In genomic region chr11:110295086-110295485, GRCh38 we compare ENCODE assay signal across 9 cellular contexts. TPM values are rescaled to one million over a fixed set of nuclear protein-coding genes. Genes with fewer than 3 reads are reported as not detected.
DNase-seq lines count a peak whose midpoint lies in the region; ATAC-seq, FAIRE-seq and TF ChIP-seq lines count a peak whose summit lies in the region.
"Had no signal": no experiment of that assay in that cellular context is flagged by ENCODE, and none has a peak within 500 bp of the region (broad histone marks: within the 10 kb centered on the region; RNA-seq: fewer than 3 reads in every experiment).

No MANE protein-coding gene starts in this region.

- peak overlapping the region; percentile 8 to 96 (median 94) for H3K9ac ChIP-seq in skeletal muscle tissue (ENCODE audit: low read depth in 1 of 3, low read length in 3 of 3)

- no peak for TF ChIP-seq CTCF in VCaP (conservative IDR thresholded peaks at IDR 0.05)

- H3K36me3 ChIP-seq in HAP-1 (replicated peaks) (no peaks in the 10 kb centered on the region), skeletal muscle tissue (ENCODE audit: control insufficient read depth in 3 of 3, insufficient read depth in 3 of 3, low read length in 3 of 3) (peaks cover 0 to 2% (median 0%) of the 10 kb centered on the region in 3 donors)

- peak; percentile 79 for FAIRE-seq in frontal cortex (lab: Jason Lieb, UNC)

- peak overlapping the region; percentile 80 for H3K4me3 ChIP-seq in HAP-1
- H3K4me3 ChIP-seq in skeletal muscle tissue (ENCODE audit: low read length in 3 of 3): peak overlapping the region; percentile 83 to 84 (median 83)

- 0 out of 2 replicates have a peak, but pooled peaks cover 2% of the 10 kb centered on the region for H3K9me3 ChIP-seq in HAP-1
- no peaks in the 10 kb centered on the region for H3K9me3 ChIP-seq in skeletal muscle tissue (ENCODE audit: control insufficient read depth in 3 of 3, low read length in 3 of 3)

- no peak for ATAC-seq in HG03095 (IDR thresholded peaks at IDR 0.05; ENCODE audit: unreplicated experiment)

- H3K4me1 ChIP-seq in HAP-1: peaks cover 20% of the 10 kb centered on the region
- peaks cover 16 to 21% (median 17%) of the 10 kb centered on the region in 3 donors for H3K4me1 ChIP-seq in skeletal muscle tissue (ENCODE audit: control insufficient read depth in 3 of 3, insufficient read depth in 3 of 3, low read length in 3 of 3)

- no peaks in the 10 kb centered on the region for H3K27me3 ChIP-seq in HAP-1 (ENCODE audit: low read depth)
- no peaks in the 10 kb centered on the region for H3K27me3 ChIP-seq in skeletal muscle tissue (ENCODE audit: control insufficient read depth in 3 of 3, insufficient read depth in 3 of 3, low read length in 3 of 3)

- no peak for DNase-seq in HAP-1 (ENCODE audit: low spot score in 2 of 2)
- DNase-seq in frontal cortex (ENCODE audit: low spot score in 2 of 2): peak in 1 of 2 donors; percentile 52
- DNase-seq in AML-193 (lab: John Stamatoyannopoulos, UW): no peak
- no peak for DNase-seq in 8988T
- no peak for DNase-seq in activated CD4-positive, alpha-beta T cell treated with anti-CD3 and anti-CD28 coated beads, Interleukin-2, amount 50 U/mL, for 1 hour
- DNase-seq: cerebellar nuclear complex had no signal

- in situ Hi-C loops in HAP-1 (cut with MboI; ENCODE audit: low sequenced_read_pairs): no loop called here

- H3K27ac ChIP-seq in VCaP (peak overlapping the region; percentile 99), skeletal muscle tissue (ENCODE audit: low read depth, low read length) (peak overlapping the region; percentile 95)

RNA-seq across cellular contexts. Expression of gene RDX, which starts 1.3 kb away (rescaled TPM):
- total RNA-seq in frontal cortex (86.0 TPM), skeletal muscle tissue (56.4 TPM)
